In the genomic region with DNA sequence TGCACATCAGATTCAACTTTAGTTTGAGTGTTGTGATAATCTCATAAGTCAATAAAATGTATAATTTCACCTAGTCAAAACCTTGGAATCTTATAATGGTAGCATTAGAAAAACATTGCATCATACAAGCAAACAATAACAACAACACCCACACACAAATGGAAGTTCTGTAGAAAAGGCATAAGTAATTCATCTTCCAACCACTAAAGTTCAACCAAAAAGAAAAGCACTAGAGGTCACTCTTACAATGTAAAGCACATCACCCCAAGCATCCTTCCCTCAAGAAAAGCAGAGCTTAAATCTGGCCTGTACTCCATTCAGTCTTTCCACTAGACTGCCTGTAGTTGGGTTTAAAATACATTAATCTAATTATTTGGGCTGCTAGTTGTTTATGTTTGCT, we compare ENCODE assay signal across 9 cellular contexts. TPM values are rescaled to one million over a fixed set of nuclear protein-coding genes. Genes with fewer than 3 reads are reported as not detected.
DNase-seq lines count a peak whose midpoint lies in the region; ATAC-seq and TF ChIP-seq lines count a peak whose summit lies in the region.
"Had no signal": no experiment of that assay in that cellular context is flagged by ENCODE, and none has a peak within 500 bp of the region (broad histone marks: within the 10 kb centered on the region; RNA-seq: fewer than 3 reads in every experiment).

No MANE protein-coding gene starts in this region.

- DNase-seq in GM20000 (ENCODE audit: low spot score) (peak; percentile 4), NCI-H524 (lab: John Stamatoyannopoulos, UW) (peak; percentile 43 to 79), epithelial cell of proximal tubule (ENCODE audit: low read depth) (peak; percentile 18)
- DNase-seq in activated CD4-positive, CD25-positive, alpha-beta regulatory T cell treated with anti-CD3 and anti-CD28 coated beads, Interleukin-2, amount 50 U/mL, for 72 hours = no peak
- DNase-seq in stimulated activated CD8-positive, alpha-beta memory T cell treated with anti-CD3 and anti-CD28 coated beads, Interleukin-4, amount 100 ng/mL, for 48 hours = no peak

- ATAC-seq in HG02973 (IDR thresholded peaks at IDR 0.05; ENCODE audit: unreplicated experiment) (no peak), GM21619 (IDR thresholded peaks at IDR 0.05; ENCODE audit: unreplicated experiment) (no peak)

- peak; percentile 72 for TF ChIP-seq CTCF in 22Rv1 (IDR thresholded peaks at IDR 0.05)
- TF ChIP-seq CTCF in GM20000 (IDR thresholded peaks at IDR 0.05; ENCODE audit: extremely low read depth, missing control alignments) = no peak
- TF ChIP-seq CTCF in epithelial cell of proximal tubule (conservative IDR thresholded peaks at IDR 0.05; ENCODE audit: low read depth, low read length) = peak; percentile 63

- H3K27ac ChIP-seq in 22Rv1 = no peak overlapping the region

- H3K4me3 ChIP-seq in epithelial cell of proximal tubule (ENCODE audit: low read depth, low read length) = no peak overlapping the region

RNA-seq across cellular contexts. Expression of a gene that starts 1.8 kb away (rescaled TPM):
- total RNA-seq in epithelial cell of proximal tubule = not detected in 2 replicates
- total RNA-seq: lung microvascular endothelial cell had no signal

Comparison
In these comparisons a context has a peak if more than half of its experiments do, and no peak if none do; other contexts are left out.
1. DNase-seq: peak in GM20000 (single experiment), NCI-H524 (2 of 2) and epithelial cell of proximal tubule (single experiment); none in activated CD4-positive, CD25-positive, alpha-beta regulatory T cell treated with anti-CD3 and anti-CD28 coated beads, Interleukin-2, amount 50 U/mL, for 72 hours (single experiment) and stimulated activated CD8-positive, alpha-beta memory T cell treated with anti-CD3 and anti-CD28 coated beads, Interleukin-4, amount 100 ng/mL, for 48 hours (single experiment).